ENCODE assay signal across 32 cellular contexts in the genomic region with DNA sequence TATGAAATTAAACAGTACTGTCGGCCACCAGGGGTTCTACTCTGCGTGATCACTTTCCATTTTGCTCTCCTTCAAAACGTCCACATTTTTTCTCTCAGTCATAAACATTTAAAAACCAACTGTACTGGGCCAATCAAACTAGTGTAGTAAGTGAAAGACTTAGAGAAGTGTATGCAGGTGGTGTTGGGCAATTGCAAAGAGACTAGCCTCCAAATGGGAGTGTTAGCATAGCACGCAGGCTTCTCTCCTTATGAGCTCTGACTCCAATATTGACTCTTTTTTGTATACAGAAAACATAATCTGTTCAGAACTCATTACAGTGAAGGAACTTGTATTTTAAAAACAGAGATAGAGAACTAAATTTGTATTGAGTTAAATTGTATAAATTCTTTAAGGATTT.
"Had no signal": no experiment of that assay in that cellular context is flagged by ENCODE, and none has a peak within 500 bp of the region (broad histone marks: within the 10 kb centered on the region; RNA-seq: fewer than 3 reads in every experiment).

No MANE protein-coding gene starts in this region.

- H3K4me1 ChIP-seq: adrenal gland had no signal

- H3K36me3 ChIP-seq: adrenal gland had no signal

- H3K27ac ChIP-seq: adrenal gland, RWPE1, VCaP had no signal

- DNase-seq: activated B cell treated with CpG ODN at 0.5 μM for 24 hours; activated CD4-positive, alpha-beta memory T cell treated with anti-CD3 and anti-CD28 coated beads for 36 hours; activated CD4-positive, alpha-beta T cell treated with anti-CD3 and anti-CD28 coated beads for 4 hours; activated CD4-positive, alpha-beta T cell treated with anti-CD3 and anti-CD28 coated beads, Interleukin-2, amount 50 U/mL, for 1 hour; activated CD4-positive, CD25-positive, alpha-beta regulatory T cell treated with anti-CD3 and anti-CD28 coated beads, Interleukin-2, amount 50 U/mL, for 72 hours; activated CD8-positive, alpha-beta memory T cell treated with anti-CD3 and anti-CD28 coated beads, Interleukin-2, amount 50 U/mL, for 4 hours; activated gamma-delta T cell treated with Interleukin-2 at 50 U/mL for 16 hours; activated naive CD4-positive, alpha-beta T cell treated with anti-CD3 and anti-CD28 coated beads for 36 hours; activated T-cell treated with anti-CD3 and anti-CD28 coated beads for 4 hours; activated T-cell treated with anti-CD3 and anti-CD28 coated beads, Interleukin-2, amount 50 U/mL, for 4 hours; adrenal gland; caudate nucleus; cerebellar nuclear complex; NCI-H1092 treated with DMSO at 0.1 percent for 48 hours; NCI-H1436; NCI-H187; NCI-H2171; NCI-H510A; NCI-H526 treated with DMSO at 0.1 percent for 48 hours; NCI-H82; NK-92 treated with Interleukin-12 subunit alpha and Interleukin-12 subunit beta, amount 100 ng/mL, for 24 hours; PC-3; SIG-M5; T-cell; T-helper 2 cell; T-helper 9 cell had no signal

- ATAC-seq: activated naive CD4-positive, alpha-beta T cell treated with anti-CD3 and anti-CD28 coated beads, Interleukin-2, amount 50 U/mL, for 72 hours; activated T-cell treated with anti-CD3 and anti-CD28 coated beads, Interleukin-2, amount 50 U/mL, for 4 hours; K562; PC-3; Right ventricle myocardium inferior; SK-N-SH treated with all-trans-retinoic acid at 6 μM for 48 hours; T-cell had no signal

- H3K27me3 ChIP-seq: adrenal gland had no signal

- H3K4me3 ChIP-seq: adrenal gland, K562 had no signal

- H3K9me3 ChIP-seq: adrenal gland had no signal
